In the genomic region with DNA sequence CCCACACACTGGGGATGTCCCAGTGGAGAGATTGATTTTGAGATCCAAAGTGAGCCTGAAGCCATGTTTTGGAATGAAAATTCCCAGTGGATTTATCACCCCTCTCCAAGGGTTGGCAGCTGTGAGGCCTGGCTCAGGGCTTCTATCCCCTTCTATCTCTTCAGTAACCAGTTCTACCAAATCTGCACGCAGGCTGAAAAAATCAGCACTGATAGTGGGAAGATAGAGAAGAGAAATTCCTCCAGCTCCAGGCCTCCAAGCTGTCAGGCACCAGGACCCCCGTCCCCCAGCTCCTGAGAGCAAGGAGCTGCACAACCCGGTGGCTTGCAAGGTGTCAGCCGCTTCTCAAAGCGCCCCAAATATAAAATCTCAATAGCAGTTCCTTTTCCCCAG, we compare ENCODE assay signal across 8 cellular contexts. TPM values are rescaled to one million over a fixed set of nuclear protein-coding genes. Genes with fewer than 3 reads are reported as not detected.
A peak's percentile ranks its signal among the peaks of the same experiment; 100 is the strongest.
DNase-seq lines count a peak whose midpoint lies in the region; ATAC-seq, FAIRE-seq and TF ChIP-seq lines count a peak whose summit lies in the region.

No MANE protein-coding gene starts in this region.

- CTCF ChIA-PET in GM12878 (lab: Yijun Ruan, JAX) = interaction anchor here (0.8 to 4.5 kb wide), 6 partner anchors 35 to 348 kb away, joined by 3 to 31 read pairs (median 8); a partner anchor contains a TSS

- peaks cover 24% of the 10 kb centered on the region for H3K79me1 ChIP-seq in mesenchymal stem cell (replicated peaks; ENCODE audit: low read length, poor library complexity, severe bottlenecking)

- H3K36me3 ChIP-seq in heart left ventricle (peaks cover 0 to under 1% (median 0%) of the 10 kb centered on the region in 9 donors), GM12878 (ENCODE audit: control insufficient read depth in 2 of 2, insufficient read depth in 2 of 2, low read length in 1 of 2) (no peaks in the 10 kb centered on the region), mesenchymal stem cell (ENCODE audit: control insufficient read depth in 1 of 2, insufficient read depth in 2 of 2, low read depth in 1 of 2, low read length in 2 of 2) (peaks cover 12 to 13% of the 10 kb centered on the region in 2 experiments), urinary bladder (ENCODE audit: insufficient read depth) (no peaks in the 10 kb centered on the region)

- H2BK15ac ChIP-seq in mesenchymal stem cell (ENCODE audit: low read depth, poor library complexity, severe bottlenecking) = no peak overlapping the region

- H3K14ac ChIP-seq in mesenchymal stem cell (ENCODE audit: low read length in 2 of 2) = no peak overlapping the region

- no peak for TF ChIP-seq EP300 in GM12878 (IDR thresholded peaks at IDR 0.05; ENCODE audit: borderline replicate concordance in 1 of 2, control insufficient read depth in 1 of 2, low read depth in 2 of 2, low read length in 2 of 2)

- peaks cover 22% of the 10 kb centered on the region for H3K79me2 ChIP-seq in GM12878 (ENCODE audit: control insufficient read depth, insufficient read depth, low read length)

- WGBS in heart left ventricle, 4 donors = 16 to 30% (median 25%) methylated on average over 5 of the region's 5 CpGs
- 39% methylated on average over 5 of the region's 5 CpGs for WGBS in GM12878 (ENCODE audit: insufficient coverage, insufficient replicate concordance, low lambda C conversion rate, missing lambda C conversion rate)
- WGBS in mesenchymal stem cell = 4% methylated on average over 5 of the region's 5 CpGs
- WGBS in urinary bladder = 17% methylated on average over 5 of the region's 5 CpGs

- no peak overlapping the region for H2BK12ac ChIP-seq in mesenchymal stem cell (ENCODE audit: low read length in 2 of 2)

- FAIRE-seq in GM12878 (lab: Jason Lieb, UNC) = no peak
- FAIRE-seq in GM12892 (lab: Jason Lieb, UNC) = no peak

- H2BK5ac ChIP-seq in mesenchymal stem cell (ENCODE audit: low read depth, low read length, poor library complexity, severe bottlenecking) = no peak overlapping the region

- H3K9me3 ChIP-seq in heart left ventricle (no peaks in the 10 kb centered on the region), GM12878 (replicated peaks; ENCODE audit: control insufficient read depth, insufficient read depth, low read length) (no peaks in the 10 kb centered on the region), mesenchymal stem cell (ENCODE audit: control insufficient read depth, low read length) (no peaks in the 10 kb centered on the region)

- TSS peak; percentile 45 for BruUV-seq in GM12878 (replicated peaks; lab: Mats Ljungman, UMichigan)

- H3K4me1 ChIP-seq in heart left ventricle (peaks cover 3 to 67% (median 28%) of the 10 kb centered on the region in 12 donors), GM12878 (ENCODE audit: control insufficient read depth, insufficient read depth, low read length) (peaks cover 45% of the 10 kb centered on the region), mesenchymal stem cell (ENCODE audit: control insufficient read depth, insufficient read depth, low read depth, low read length) (peaks cover 30% of the 10 kb centered on the region), urinary bladder (ENCODE audit: insufficient read depth) (no peaks in the 10 kb centered on the region)

- H3K9ac ChIP-seq in GM12878 (ENCODE audit: control insufficient read depth, insufficient read depth, low read length) (peak overlapping the region; percentile 72), mesenchymal stem cell (ENCODE audit: low read length) (peak overlapping the region; percentile 94)

- TF ChIP-seq RAD21 in GM12878 (IDR thresholded peaks at IDR 0.05; ENCODE audit: insufficient read depth, low read depth, low read length) = no peak

- no peak overlapping the region for H2BK120ac ChIP-seq in mesenchymal stem cell (ENCODE audit: low read depth, low read length)

- SMC1A ChIA-PET in GM12878 (lab: Charles Lee; ENCODE audit: uncharacterized antibody, unreplicated experiment) = interaction anchor here (0.9 to 5.8 kb wide), 8 partner anchors 14 to 169 kb away, joined by 3 to 35 read pairs (median 4); a partner anchor contains a TSS

- H3K27me3 ChIP-seq in heart left ventricle = no peaks in the 10 kb centered on the region
- no peaks in the 10 kb centered on the region for H3K27me3 ChIP-seq in GM12878 (replicated peaks in 1 of 2; ENCODE audit: control insufficient read depth in 2 of 2, insufficient read depth in 2 of 2, low read length in 1 of 2)
- no peaks in the 10 kb centered on the region for H3K27me3 ChIP-seq in mesenchymal stem cell (ENCODE audit: control insufficient read depth in 1 of 2, insufficient read depth in 1 of 2, low read length in 2 of 2)

- in situ Hi-C loops in GM12878 (cut with MboI) = loop anchor here (25.0 kb wide), 1 partner anchor 1409 kb away; no protein-coding TSS in a partner anchor

- DNase-seq in heart left ventricle = no peak
- DNase-seq in left ventricle myocardium superior = no peak
- DNase-seq in GM12878 (ENCODE audit: low read depth, low spot score) = no peak
- peak; percentile 26 for DNase-seq in mesenchymal stem cell
- no peak for DNase-seq in GM12892 (ENCODE audit: insufficient read length)

- no peaks in the 10 kb centered on the region for H4K20me1 ChIP-seq in GM12878 (ENCODE audit: control insufficient read depth, insufficient read depth)

- H3K27ac ChIP-seq in heart left ventricle (peak overlapping the region; percentile 60 to 97 (median 86)), GM12878 (ENCODE audit: control insufficient read depth, insufficient read depth) (peak overlapping the region; percentile 72; the same call in 1 of the 2 replicates), mesenchymal stem cell (ENCODE audit: low read length, poor library complexity, severe bottlenecking) (peak overlapping the region; percentile 3), urinary bladder (ENCODE audit: low read depth) (peak overlapping the region; percentile 78)

- H3K4me3 ChIP-seq in heart left ventricle = peak overlapping the region; percentile 72 to 98 (median 92)
- H3K4me3 ChIP-seq in GM12878 = peak overlapping the region; percentile 92
- peak overlapping the region; percentile 90 for H3K4me3 ChIP-seq in mesenchymal stem cell (ENCODE audit: insufficient read depth in 1 of 2, low read depth in 1 of 2, low read length in 2 of 2)
- peak overlapping the region; percentile 74 for H3K4me3 ChIP-seq in urinary bladder (ENCODE audit: low read depth, low read length)

- no peak for TF ChIP-seq CTCF in heart left ventricle (IDR thresholded peaks at IDR 0.05)
- no peak for TF ChIP-seq CTCF in GM12878 (IDR thresholded peaks at IDR 0.05 in 2 of 3, conservative IDR thresholded peaks at IDR 0.05 in 1 of 3; ENCODE audit: control insufficient read depth in 2 of 3, extremely low read depth in 1 of 3, insufficient read depth in 1 of 3, low read depth in 3 of 3, low read length in 3 of 3)

- no peak overlapping the region for H3K18ac ChIP-seq in mesenchymal stem cell (ENCODE audit: low read depth in 1 of 2, low read length in 2 of 2)

- no peak for TF ChIP-seq POLR2A in heart left ventricle (IDR thresholded peaks at IDR 0.05)
- no peak for TF ChIP-seq POLR2A in GM12878 (IDR thresholded peaks at IDR 0.05; ENCODE audit: low read depth, low read length)
- TF ChIP-seq POLR2A in GM12892 (IDR thresholded peaks at IDR 0.05; ENCODE audit: low read depth, low read length) = no peak

- RAD21 ChIA-PET in GM12878 (lab: Charles Lee; ENCODE audit: unreplicated experiment) = interaction anchor here (0.7 to 4.3 kb wide), 8 partner anchors 9 to 169 kb away, joined by 3 to 28 read pairs (median 8); a partner anchor contains a TSS

- H3K4ac ChIP-seq in mesenchymal stem cell (ENCODE audit: low read depth in 1 of 2, low read length in 2 of 2) = no peak overlapping the region

- no peak overlapping the region for H2AK5ac ChIP-seq in mesenchymal stem cell (ENCODE audit: low read length, severe bottlenecking)

- H2AFZ ChIP-seq in GM12878 (ENCODE audit: control insufficient read depth, low read depth, low read length) = no peak overlapping the region
- H2AFZ ChIP-seq in mesenchymal stem cell (ENCODE audit: low read depth, low read length) = no peak overlapping the region

- H4K8ac ChIP-seq in mesenchymal stem cell (ENCODE audit: low read length) = no peak overlapping the region

- intact Hi-C loops in heart left ventricle (cut with DNase I) = loop anchor here in 8 of 10 donors (5.0 to 10.0 kb wide), 7 partner anchors 39 to 134 kb away; a partner anchor contains a TSS
- intact Hi-C loops in left ventricle myocardium superior (cut with micrococcal nuclease) = no loop called here
- intact Hi-C loops in GM12878 (cut with micrococcal nuclease; ENCODE audit: unreplicated experiment) = no loop called here

- ATAC-seq in heart left ventricle = no peak
- no peak for ATAC-seq in left ventricle myocardium superior
- ATAC-seq in GM12878 = no peak
- ATAC-seq in GM21529 (IDR thresholded peaks at IDR 0.05; ENCODE audit: unreplicated experiment) = no peak
- ATAC-seq in GM18520 (IDR thresholded peaks at IDR 0.05; ENCODE audit: unreplicated experiment) = no peak

- H4K91ac ChIP-seq in mesenchymal stem cell (ENCODE audit: low read length) = no peak overlapping the region

- no peak overlapping the region for H3K23ac ChIP-seq in mesenchymal stem cell (ENCODE audit: low read length in 2 of 2)

- H3K4me2 ChIP-seq in GM12878 (ENCODE audit: control insufficient read depth, insufficient read depth) (peak overlapping the region; percentile 92), mesenchymal stem cell (ENCODE audit: low read length, poor library complexity, severe bottlenecking) (peak overlapping the region; percentile 68)

- POLR2A ChIA-PET in GM12878 (lab: Charles Lee) = interaction anchor here (0.6 to 2.9 kb wide), 10 partner anchors 25 to 169 kb away, joined by 3 to 11 read pairs (median 6); a partner anchor contains a TSS

RNA-seq across cellular contexts. Expression of a gene that starts 1.0 kb away (rescaled TPM):
- total RNA-seq in heart left ventricle (100 to 1,000 TPM in 3 of 9 donors, 10 to 100 TPM in 6; 81.1 to 139 (median 95.2) TPM), left ventricle myocardium superior (108 TPM), GM12878 (2014; rRNA removed) (79.0 and 79.6 TPM in 2 replicates), GM12878 (2014; rRNA removed; fragmentation: Illumina TruSeq; extraction: Trizol) (72.0 and 72.5 TPM in 2 replicates), GM12878 (2021) (291 and 302 TPM in 2 replicates), urinary bladder (25.1 TPM)
- polyA plus RNA-seq in heart left ventricle (10 to 100 TPM; 52.7 to 68.5 TPM), GM12878 (2011; rRNA removed) (90.1 and 150 TPM in 2 replicates), GM12878 (2014; fragmentation: Illumina TruSeq; extraction: Trizol) (75.3 and 147 TPM in 2 replicates), GM12878 (2014; fragmentation: Nextera tagmentation; extraction: Ambion mirVana) (100 to 1,000 TPM in 1 of 2 experiments, 10 to 100 TPM in 1; 56.8 to 121 TPM), GM12878 (2014; rRNA removed) (150 and 154 TPM in 2 replicates), GM12878 (2016; fragmentation: Nextera tagmentation; extraction: Ambion mirVana) (100 to 1,000 TPM; 237 to 251 TPM), urinary bladder (120 TPM)
- 29.2 and 39.1 TPM in 2 replicates for total RNA-seq in GM12878 (2013; cell fraction: nucleolus; rRNA removed)
- polyA plus RNA-seq in GM12878 (2011; ENCODE audit: low read depth) = 30.4 TPM
- 162 and 176 TPM in 2 replicates for polyA plus RNA-seq in GM12878 (2011; cell fraction: cytosol; rRNA removed)
- 153 and 169 TPM in 2 replicates for polyA plus RNA-seq in GM12878 (2011; cell fraction: nucleus; rRNA removed)
- 59.9 and 65.4 TPM in 2 replicates for polyA plus RNA-seq in GM12878 (2012)
- 172 and 176 TPM in 2 replicates for polyA minus RNA-seq in GM12878 (2011; rRNA and poly(A)+ RNA removed)
- polyA minus RNA-seq in GM12878 (2011; cell fraction: cytosol; rRNA and poly(A)+ RNA removed) = 71.6 and 96.9 TPM in 2 replicates
- 19.0 and 28.4 TPM in 2 replicates for polyA minus RNA-seq in GM12878 (2011; cell fraction: nucleus; rRNA and poly(A)+ RNA removed)
- 70.2 TPM for polyA plus RNA-seq in mesenchymal stem cell (2013, experiment 1 of 2)
- 65.0 TPM for polyA plus RNA-seq in mesenchymal stem cell (2013, experiment 2 of 2)
- polyA plus RNA-seq in GM12892 (2012; ENCODE audit: missing spikeins) = 38.4 TPM

RNA-seq across cellular contexts. Expression of a gene that starts 6.4 kb away (rescaled TPM):
- total RNA-seq in heart left ventricle (1 to 10 TPM; 2.2 to 4.8 (median 2.6) TPM), left ventricle myocardium superior (3.8 TPM), GM12878 (2014; rRNA removed) (35.3 and 37.1 TPM in 2 replicates), GM12878 (2014; rRNA removed; fragmentation: Illumina TruSeq; extraction: Trizol) (23.7 and 24.2 TPM in 2 replicates), GM12878 (2021) (27.6 and 31.3 TPM in 2 replicates), urinary bladder (8.5 TPM)
- polyA plus RNA-seq in heart left ventricle (1 to 10 TPM; 3.6 to 6.3 TPM), GM12878 (2011; rRNA removed) (50.6 and 55.2 TPM in 2 replicates), GM12878 (2014; fragmentation: Illumina TruSeq; extraction: Trizol) (17.7 and 19.6 TPM in 2 replicates), GM12878 (2014; fragmentation: Nextera tagmentation; extraction: Ambion mirVana) (under 1 TPM in 1 of 2 experiments, not detected in 1; 0.18 TPM), GM12878 (2014; rRNA removed) (37.7 and 38.8 TPM in 2 replicates), GM12878 (2016; fragmentation: Nextera tagmentation; extraction: Ambion mirVana) (10 to 100 TPM; 28.7 to 35.5 TPM), urinary bladder (8.8 TPM)
- 66.0 and 68.2 TPM in 2 replicates for total RNA-seq in GM12878 (2013; cell fraction: nucleolus; rRNA removed)
- 3.0 TPM for polyA plus RNA-seq in GM12878 (2011; ENCODE audit: low read depth)
- polyA plus RNA-seq in GM12878 (2011; cell fraction: cytosol; rRNA removed) = 70.4 and 81.7 TPM in 2 replicates
- polyA plus RNA-seq in GM12878 (2011; cell fraction: nucleus; rRNA removed) = 47.5 and 49.0 TPM in 2 replicates
- polyA plus RNA-seq in GM12878 (2012) = 7.6 and 12.3 TPM in 2 replicates
- polyA minus RNA-seq in GM12878 (2011; rRNA and poly(A)+ RNA removed) = 39.0 and 44.2 TPM in 2 replicates
- polyA minus RNA-seq in GM12878 (2011; cell fraction: cytosol; rRNA and poly(A)+ RNA removed) = 14.3 and 16.6 TPM in 2 replicates
- 16.2 and 21.1 TPM in 2 replicates for polyA minus RNA-seq in GM12878 (2011; cell fraction: nucleus; rRNA and poly(A)+ RNA removed)
- polyA plus RNA-seq in mesenchymal stem cell (2013, experiment 1 of 2) = 1.8 TPM
- 1.7 TPM for polyA plus RNA-seq in mesenchymal stem cell (2013, experiment 2 of 2)
- polyA plus RNA-seq in GM12892 (2012; ENCODE audit: missing spikeins) = 5.9 TPM

RNA-seq across cellular contexts. Expression of a gene that starts 41.7 kb away (rescaled TPM):
- 10 to 100 TPM; 28.0 to 78.2 (median 41.1) TPM for total RNA-seq in heart left ventricle
- polyA plus RNA-seq in heart left ventricle = 10 to 100 TPM; 35.5 to 63.9 TPM
- 34.1 TPM for total RNA-seq in left ventricle myocardium superior
- total RNA-seq in GM12878 (2013; cell fraction: nucleolus; rRNA removed) = 24.0 and 26.2 TPM in 2 replicates
- total RNA-seq in GM12878 (2014; rRNA removed) = 57.1 and 61.2 TPM in 2 replicates
- 24.6 and 27.7 TPM in 2 replicates for total RNA-seq in GM12878 (2014; rRNA removed; fragmentation: Illumina TruSeq; extraction: Trizol)
- 66.7 and 67.8 TPM in 2 replicates for total RNA-seq in GM12878 (2021)
- polyA plus RNA-seq in GM12878 (2011; ENCODE audit: low read depth) = 45.6 TPM
- 60.2 and 104 TPM in 2 replicates for polyA plus RNA-seq in GM12878 (2011; rRNA removed)
- polyA plus RNA-seq in GM12878 (2011; cell fraction: cytosol; rRNA removed) = 159 TPM in 2 replicates
- polyA plus RNA-seq in GM12878 (2011; cell fraction: nucleus; rRNA removed) = 102 and 131 TPM in 2 replicates
- polyA plus RNA-seq in GM12878 (2012) = 40.8 and 41.4 TPM in 2 replicates
- 96.5 and 101 TPM in 2 replicates for polyA plus RNA-seq in GM12878 (2014; fragmentation: Illumina TruSeq; extraction: Trizol)
- 100 to 1,000 TPM; 165 to 175 TPM for polyA plus RNA-seq in GM12878 (2014; fragmentation: Nextera tagmentation; extraction: Ambion mirVana)
- 99.5 and 103 TPM in 2 replicates for polyA plus RNA-seq in GM12878 (2014; rRNA removed)
- 100 to 1,000 TPM; 114 to 132 TPM for polyA plus RNA-seq in GM12878 (2016; fragmentation: Nextera tagmentation; extraction: Ambion mirVana)
- 89.3 and 130 TPM in 2 replicates for polyA minus RNA-seq in GM12878 (2011; rRNA and poly(A)+ RNA removed)
- polyA minus RNA-seq in GM12878 (2011; cell fraction: cytosol; rRNA and poly(A)+ RNA removed) = 30.7 and 43.2 TPM in 2 replicates
- polyA minus RNA-seq in GM12878 (2011; cell fraction: nucleus; rRNA and poly(A)+ RNA removed) = 39.7 and 43.2 TPM in 2 replicates
- polyA plus RNA-seq in mesenchymal stem cell (2013, experiment 1 of 2) = 25.6 TPM
- 25.3 TPM for polyA plus RNA-seq in mesenchymal stem cell (2013, experiment 2 of 2)
- 16.0 TPM for total RNA-seq in urinary bladder
- 35.8 TPM for polyA plus RNA-seq in urinary bladder
- polyA plus RNA-seq in GM12892 (2012; ENCODE audit: missing spikeins) = 40.4 TPM

RNA-seq across cellular contexts. Expression of a gene that starts 53.9 kb away (rescaled TPM):
- total RNA-seq in heart left ventricle (10 to 100 TPM; 14.4 to 33.2 (median 16.7) TPM), left ventricle myocardium superior (16.8 TPM), GM12878 (2014; rRNA removed) (5.7 and 6.4 TPM in 2 replicates), GM12878 (2014; rRNA removed; fragmentation: Illumina TruSeq; extraction: Trizol) (3.3 and 3.6 TPM in 2 replicates), GM12878 (2021) (18.3 and 18.5 TPM in 2 replicates), urinary bladder (6.8 TPM)
- polyA plus RNA-seq in heart left ventricle (10 to 100 TPM in 1 of 2 donors, 1 to 10 TPM in 1; 9.2 to 28.1 TPM), GM12878 (2011; rRNA removed) (2.9 and 4.1 TPM in 2 replicates), GM12878 (2014; fragmentation: Illumina TruSeq; extraction: Trizol) (12.4 and 14.2 TPM in 2 replicates), GM12878 (2014; fragmentation: Nextera tagmentation; extraction: Ambion mirVana) (1 to 10 TPM; 2.8 to 2.9 TPM), GM12878 (2014; rRNA removed) (6.4 and 9.7 TPM in 2 replicates), GM12878 (2016; fragmentation: Nextera tagmentation; extraction: Ambion mirVana) (10 to 100 TPM; 14.0 to 14.7 TPM), urinary bladder (15.0 TPM)
- total RNA-seq in GM12878 (2013; cell fraction: nucleolus; rRNA removed) = 35.8 and 38.5 TPM in 2 replicates
- polyA plus RNA-seq in GM12878 (2011; ENCODE audit: low read depth) = 5.8 TPM
- polyA plus RNA-seq in GM12878 (2011; cell fraction: cytosol; rRNA removed) = 7.3 and 11.1 TPM in 2 replicates
- 9.1 and 11.8 TPM in 2 replicates for polyA plus RNA-seq in GM12878 (2011; cell fraction: nucleus; rRNA removed)
- polyA plus RNA-seq in GM12878 (2012) = 6.6 and 7.9 TPM in 2 replicates
- 15.1 and 16.6 TPM in 2 replicates for polyA minus RNA-seq in GM12878 (2011; rRNA and poly(A)+ RNA removed)
- 8.9 and 10.6 TPM in 2 replicates for polyA minus RNA-seq in GM12878 (2011; cell fraction: cytosol; rRNA and poly(A)+ RNA removed)
- 6.8 and 12.4 TPM in 2 replicates for polyA minus RNA-seq in GM12878 (2011; cell fraction: nucleus; rRNA and poly(A)+ RNA removed)
- 44.5 TPM for polyA plus RNA-seq in mesenchymal stem cell (2013, experiment 1 of 2)
- polyA plus RNA-seq in mesenchymal stem cell (2013, experiment 2 of 2) = 42.8 TPM
- 7.4 TPM for polyA plus RNA-seq in GM12892 (2012; ENCODE audit: missing spikeins)

RNA-seq across cellular contexts. Expression of a gene that starts 54.8 kb away (rescaled TPM):
- 10 to 100 TPM; 13.3 to 31.2 (median 21.5) TPM for total RNA-seq in heart left ventricle
- 10 to 100 TPM in 1 of 2 donors, 1 to 10 TPM in 1; 8.2 to 10.4 TPM for polyA plus RNA-seq in heart left ventricle
- 20.4 TPM for total RNA-seq in left ventricle myocardium superior
- 61.5 and 63.1 TPM in 2 replicates for total RNA-seq in GM12878 (2013; cell fraction: nucleolus; rRNA removed)
- total RNA-seq in GM12878 (2014; rRNA removed) = 28.6 and 30.1 TPM in 2 replicates
- total RNA-seq in GM12878 (2014; rRNA removed; fragmentation: Illumina TruSeq; extraction: Trizol) = 15.9 and 18.1 TPM in 2 replicates
- 43.9 and 44.2 TPM in 2 replicates for total RNA-seq in GM12878 (2021)
- 9.3 TPM for polyA plus RNA-seq in GM12878 (2011; ENCODE audit: low read depth)
- 8.6 and 22.6 TPM in 2 replicates for polyA plus RNA-seq in GM12878 (2011; rRNA removed)
- polyA plus RNA-seq in GM12878 (2011; cell fraction: cytosol; rRNA removed) = 22.1 and 28.1 TPM in 2 replicates
- polyA plus RNA-seq in GM12878 (2011; cell fraction: nucleus; rRNA removed) = 65.0 and 92.9 TPM in 2 replicates
- polyA plus RNA-seq in GM12878 (2012) = 24.0 and 34.6 TPM in 2 replicates
- polyA plus RNA-seq in GM12878 (2014; fragmentation: Illumina TruSeq; extraction: Trizol) = 24.7 and 27.8 TPM in 2 replicates
- polyA plus RNA-seq in GM12878 (2014; fragmentation: Nextera tagmentation; extraction: Ambion mirVana) = 1 to 10 TPM; 1.3 to 2.3 TPM
- 33.5 and 39.8 TPM in 2 replicates for polyA plus RNA-seq in GM12878 (2014; rRNA removed)
- 10 to 100 TPM; 10.6 to 15.3 TPM for polyA plus RNA-seq in GM12878 (2016; fragmentation: Nextera tagmentation; extraction: Ambion mirVana)
- 23.6 and 28.7 TPM in 2 replicates for polyA minus RNA-seq in GM12878 (2011; rRNA and poly(A)+ RNA removed)
- 14.8 and 15.6 TPM in 2 replicates for polyA minus RNA-seq in GM12878 (2011; cell fraction: cytosol; rRNA and poly(A)+ RNA removed)
- 20.8 and 40.7 TPM in 2 replicates for polyA minus RNA-seq in GM12878 (2011; cell fraction: nucleus; rRNA and poly(A)+ RNA removed)
- polyA plus RNA-seq in mesenchymal stem cell (2013, experiment 1 of 2) = 22.4 TPM
- polyA plus RNA-seq in mesenchymal stem cell (2013, experiment 2 of 2) = 20.9 TPM
- total RNA-seq in urinary bladder = 21.1 TPM
- 30.8 TPM for polyA plus RNA-seq in urinary bladder
- polyA plus RNA-seq in GM12892 (2012; ENCODE audit: missing spikeins) = 18.2 TPM

Comparison
In these comparisons a context has a peak if more than half of its experiments do, and no peak if none do; other contexts are left out.
1. intact Hi-C loops: an anchor here in heart left ventricle (5.0 to 10.0 kb wide); none called in left ventricle myocardium superior and GM12878.
2. H3K27ac ChIP-seq: peak in every context shown above with its lines; median percentile 86 in heart left ventricle; 78 in urinary bladder; 72 in GM12878; 3 in mesenchymal stem cell.